In genomic region chr12:98352835-98353234, GRCh38 we compare ENCODE assay signal across 18 cellular contexts.
DNase-seq lines count a peak whose midpoint lies in the region; ATAC-seq and TF ChIP-seq lines count a peak whose summit lies in the region.
"Had no signal": no experiment of that assay in that cellular context is flagged by ENCODE, and none has a peak within 500 bp of the region (broad histone marks: within the 10 kb centered on the region; RNA-seq: fewer than 3 reads in every experiment).

No MANE protein-coding gene starts in this region.

- peak overlapping the region; percentile 64 for H3K27ac Mint-ChIP-seq in HFFc6
- H3K27ac Mint-ChIP-seq: activated CD4-positive, alpha-beta T cell treated with anti-CD3 and anti-CD28 coated beads, Interleukin-2, amount 10 ng/mL, durations not matched to agents 7 days and 5 days; activated naive CD4-positive, alpha-beta T cell treated with anti-CD3 and anti-CD28 coated beads, Interleukin-2, amount 50 U/mL, for 24 hours; dendritic cell treated with granulocyte-macrophage colony-stimulating factor and Interleukin-4, amounts not matched to agents 40 ng/mL and 50 ng/mL, for 4 days; nephron progenitor cell had no signal

- no peaks in the 10 kb centered on the region for H3K4me1 ChIP-seq in SJCRH30
- H3K4me1 ChIP-seq: spleen had no signal

- no peak overlapping the region for H3K4me3 ChIP-seq in SJCRH30
- H3K4me3 ChIP-seq: spleen had no signal

- no peaks in the 10 kb centered on the region for H3K36me3 Mint-ChIP-seq in HFFc6 (ENCODE audit: low read depth)
- H3K36me3 Mint-ChIP-seq: activated naive CD4-positive, alpha-beta T cell treated with anti-CD3 and anti-CD28 coated beads, Interleukin-2, amount 50 U/mL, for 24 hours had no signal

- no peak for TF ChIP-seq CTCF in HFFc6 (IDR thresholded peaks at IDR 0.05)

- no peaks in the 10 kb centered on the region for H3K9me3 Mint-ChIP-seq in HFFc6
- H3K9me3 Mint-ChIP-seq: activated CD4-positive, alpha-beta T cell treated with anti-CD3 and anti-CD28 coated beads, Interleukin-2, amount 10 ng/mL, durations not matched to agents 7 days and 5 days; activated naive CD4-positive, alpha-beta T cell treated with anti-CD3 and anti-CD28 coated beads, Interleukin-2, amount 50 U/mL, for 24 hours; dendritic cell treated with granulocyte-macrophage colony-stimulating factor and Interleukin-4, amounts not matched to agents 40 ng/mL and 50 ng/mL, for 4 days; nephron progenitor cell had no signal

- H3K4me1 Mint-ChIP-seq in HFFc6 (ENCODE audit: low read depth): peaks cover 44% of the 10 kb centered on the region
- H3K4me1 Mint-ChIP-seq: activated CD4-positive, alpha-beta T cell treated with anti-CD3 and anti-CD28 coated beads, Interleukin-2, amount 10 ng/mL, durations not matched to agents 7 days and 5 days; activated naive CD4-positive, alpha-beta T cell treated with anti-CD3 and anti-CD28 coated beads, Interleukin-2, amount 50 U/mL, for 24 hours had no signal

- H3K9me3 ChIP-seq in SJCRH30 (replicated peaks): 0 out of 2 replicates have a peak, but pooled peaks cover 4% of the 10 kb centered on the region
- H3K9me3 ChIP-seq: spleen had no signal

- peak overlapping the region; percentile 62 for H3K4me3 Mint-ChIP-seq in HFFc6
- H3K4me3 Mint-ChIP-seq: activated CD4-positive, alpha-beta T cell treated with anti-CD3 and anti-CD28 coated beads, Interleukin-2, amount 10 ng/mL, durations not matched to agents 7 days and 5 days; activated naive CD4-positive, alpha-beta T cell treated with anti-CD3 and anti-CD28 coated beads, Interleukin-2, amount 50 U/mL, for 24 hours; dendritic cell treated with granulocyte-macrophage colony-stimulating factor and Interleukin-4, amounts not matched to agents 40 ng/mL and 50 ng/mL, for 4 days; nephron progenitor cell had no signal

- H3K36me3 ChIP-seq in SJCRH30: no peaks in the 10 kb centered on the region
- H3K36me3 ChIP-seq: spleen had no signal

- DNase-seq in HFFc6 (no peak), SJCRH30 (no peak), iris pigment epithelial cell (ENCODE audit: low read depth) (peak; percentile 53), iPS-NIHi11 (ENCODE audit: low spot score) (no peak), globus pallidus (ENCODE audit: low spot score) (no peak), NCI-H748 (lab: John Stamatoyannopoulos, UW; ENCODE audit: unreplicated experiment) (no peak)
- no peak for DNase-seq in stimulated activated CD4-positive, alpha-beta T cell treated with anti-CD3 and anti-CD28 coated beads, Interleukin-12 subunit alpha, Interleukin-12 subunit beta, amount 100 ng/mL, for 4 hours
- DNase-seq: activated CD4-positive, alpha-beta T cell treated with anti-CD3 and anti-CD28 coated beads, Interleukin-2, amount 10 ng/mL, durations not matched to agents 7 days and 5 days; NCI-H1105 treated with DMSO at 0.1 percent for 48 hours; NCI-H774; nephron progenitor cell; spleen; stimulated activated CD8-positive, alpha-beta memory T cell treated with anti-CD3 and anti-CD28 coated beads, Interleukin-4, amount 100 ng/mL, for 48 hours had no signal

- peak overlapping the region; percentile 22 for H3K27ac ChIP-seq in SJCRH30
- H3K27ac ChIP-seq: C4-2B, spleen had no signal

- peak; percentile 25 for ATAC-seq in GM18498 (IDR thresholded peaks at IDR 0.05; ENCODE audit: unreplicated experiment)
- ATAC-seq: left lobe of liver had no signal

- H3K27me3 ChIP-seq in SJCRH30: no peaks in the 10 kb centered on the region
- H3K27me3 ChIP-seq: spleen had no signal

- H3K27me3 Mint-ChIP-seq in HFFc6 (ENCODE audit: insufficient read depth): no peaks in the 10 kb centered on the region
- H3K27me3 Mint-ChIP-seq: dendritic cell treated with granulocyte-macrophage colony-stimulating factor and Interleukin-4, amounts not matched to agents 40 ng/mL and 50 ng/mL, for 4 days had no signal
